In genomic region chr3:175073209-175073905, GRCh38 we compare ENCODE assay signal across 22 cellular contexts.
A peak's percentile ranks its signal among the peaks of the same experiment; 100 is the strongest.
DNase-seq lines count a peak whose midpoint lies in the region; TF ChIP-seq lines count a peak whose summit lies in the region.
"Had no signal": no experiment of that assay in that cellular context is flagged by ENCODE, and none has a peak within 500 bp of the region (broad histone marks: within the 10 kb centered on the region; RNA-seq: fewer than 3 reads in every experiment).

No MANE protein-coding gene starts in this region.

- no peak for TF ChIP-seq CTCF in astrocyte of the spinal cord (IDR thresholded peaks at IDR 0.05; ENCODE audit: low read depth, low read length)

- DNase-seq in NCI-H1436 (lab: John Stamatoyannopoulos, UW) (peak; percentile 12), NCI-H1436 treated with DMSO at 0.1 percent for 48 hours (lab: John Stamatoyannopoulos, UW) (no peak), DMS53 treated with DMSO at 0.1 percent for 48 hours (lab: John Stamatoyannopoulos, UW; ENCODE audit: unreplicated experiment) (peak; percentile 1), astrocyte of the spinal cord (ENCODE audit: low read depth, low spot score) (peak; percentile 13), iris pigment epithelial cell (ENCODE audit: low read depth) (peak; percentile 20), CD1c-positive myeloid dendritic cell (ENCODE audit: extremely low spot score) (no peak), DMS79 treated with DMSO at 0.1 percent for 48 hours (lab: John Stamatoyannopoulos, UW) (no peak), SKM-1 (lab: John Stamatoyannopoulos, UW; ENCODE audit: unreplicated experiment) (no peak)
- DNase-seq: activated B cell treated with CpG ODN at 0.5 μM for 24 hours; activated CD4-positive, alpha-beta T cell treated with anti-CD3 and anti-CD28 coated beads, Interleukin-2, amount 50 U/mL, for 48 hours; activated CD8-positive, alpha-beta memory T cell treated with anti-CD3 and anti-CD28 coated beads, Interleukin-2, amount 50 U/mL, for 48 hours; endodermal cell; HCEC 1CT; heart right ventricle; left ventricle myocardium superior; midbrain; natural killer cell; NCI-H2029 treated with DMSO at 0.1 percent for 48 hours; NCI-H510A treated with DMSO at 0.1 percent for 48 hours; posterior cingulate gyrus; T1000 had no signal

- no peak overlapping the region for H3K4me3 ChIP-seq in astrocyte of the spinal cord (ENCODE audit: low read depth, low read length)
- H3K4me3 ChIP-seq: BLaER1, heart right ventricle had no signal

- in situ Hi-C loops in astrocyte of the spinal cord (cut with HindIII; ENCODE audit: low sequenced_read_pairs): no loop called here

Comparison
In these comparisons a context has a peak if more than half of its experiments do, and no peak if none do; other contexts are left out.
1. DNase-seq: peak in NCI-H1436 (single experiment), DMS53 treated with DMSO at 0.1 percent for 48 hours (single experiment), astrocyte of the spinal cord (single experiment) and iris pigment epithelial cell (single experiment); none in NCI-H1436 treated with DMSO at 0.1 percent for 48 hours (single experiment), CD1c-positive myeloid dendritic cell (single experiment), DMS79 treated with DMSO at 0.1 percent for 48 hours (single experiment) and SKM-1 (single experiment).